Comparison of ENCODE assay signal across 1 cellular context in genomic region chr17:81169870-81170309, GRCh38.
TF ChIP-seq lines count a peak whose summit lies in the region.

No MANE protein-coding gene starts in this region.

TF ChIP-seq in GM12878, 131 proteins besides CTCF, POLR2A, EP300 and RAD21:
- TF ChIP-seq CUX1 (IDR thresholded peaks at IDR 0.05; ENCODE audit: insufficient replicate concordance, low read depth, low read length) (no peak), IRF5 (IDR thresholded peaks at IDR 0.05; ENCODE audit: borderline replicate concordance) (0 out of 2 replicates have a peak, but pooled peaks have one; percentile 12)
